Comparison of ENCODE assay signal across 33 cellular contexts in genomic region chr4:174871407-174871806, GRCh38. TPM values are rescaled to one million over a fixed set of nuclear protein-coding genes. Genes with fewer than 3 reads are reported as not detected.
"Had no signal": no experiment of that assay in that cellular context is flagged by ENCODE, and none has a peak within 500 bp of the region (broad histone marks: within the 10 kb centered on the region; RNA-seq: fewer than 3 reads in every experiment).

No MANE protein-coding gene starts in this region.

- H3K9me3 ChIP-seq: colonic mucosa, gastrocnemius medialis, heart left ventricle, prostate gland, right atrium auricular region, suprapubic skin had no signal

- H3K4me1 Mint-ChIP-seq: naive thymus-derived CD8-positive, alpha-beta T cell; nephron progenitor cell; stimulated activated naive CD8-positive, alpha-beta T cell treated with anti-CD3 and anti-CD28 coated beads, Interleukin-15, amount 100 ng/mL, for 72 hours had no signal

- H3K4me3 ChIP-seq: colonic mucosa, gastrocnemius medialis, heart left ventricle, prostate gland, right atrium auricular region, smooth muscle cell, suprapubic skin had no signal

- H3K4me1 ChIP-seq: colonic mucosa, gastrocnemius medialis, heart left ventricle, prostate gland, right atrium auricular region, suprapubic skin had no signal

- H3K27ac ChIP-seq: colonic mucosa, epithelial cell of prostate, gastrocnemius medialis, heart left ventricle, prostate gland, right atrium auricular region, suprapubic skin had no signal

- H3K9me3 Mint-ChIP-seq: dendritic cell treated with granulocyte-macrophage colony-stimulating factor and Interleukin-4, amounts not matched to agents 40 ng/mL and 50 ng/mL, for 4 days; nephron progenitor cell had no signal

- FAIRE-seq: islet of Langerhans, urothelium cell line had no signal

- ATAC-seq: gastrocnemius medialis; heart left ventricle; naive thymus-derived CD8-positive, alpha-beta T cell; sciatic nerve; stimulated activated naive CD8-positive, alpha-beta T cell treated with anti-CD3 and anti-CD28 coated beads, Interleukin-15, amount 100 ng/mL, for 72 hours had no signal

- H3K27me3 ChIP-seq: colonic mucosa, gastrocnemius medialis, heart left ventricle, right atrium auricular region, suprapubic skin had no signal

- DNase-seq: colonic mucosa; effector CD8-positive, alpha-beta T cell; endodermal cell; foreskin fibroblast; gastrocnemius medialis; heart left ventricle; hippocampal formation; kidney glomerular epithelial cell; naive thymus-derived CD8-positive, alpha-beta T cell; nephron progenitor cell; nucleus accumbens; stimulated activated CD4-positive, alpha-beta T cell treated with anti-CD3 and anti-CD28 coated beads, Interleukin-12 subunit alpha, Interleukin-12 subunit beta, amount 100 ng/mL, for 4 hours; stimulated activated CD4-positive, alpha-beta T cell treated with anti-CD3 and anti-CD28 coated beads, Interleukin-1b, Interleukin-23, amount 100 ng/mL, for 48 hours; stimulated activated CD4-positive, alpha-beta T cell treated with anti-CD3 and anti-CD28 coated beads, Interleukin-4, amount 100 ng/mL, for 1 hour; stimulated activated CD8-positive, alpha-beta memory T cell treated with anti-CD3 and anti-CD28 coated beads, Interleukin-4, amount 100 ng/mL, for 48 hours; stimulated activated naive CD4-positive, alpha-beta T cell; stimulated activated naive CD8-positive, alpha-beta T cell treated with anti-CD3 and anti-CD28 coated beads, Interleukin-15, amount 100 ng/mL, for 72 hours had no signal

- H3K27me3 Mint-ChIP-seq: dendritic cell treated with granulocyte-macrophage colony-stimulating factor and Interleukin-4, amounts not matched to agents 40 ng/mL and 50 ng/mL, for 4 days; stimulated activated naive CD8-positive, alpha-beta T cell treated with anti-CD3 and anti-CD28 coated beads, Interleukin-15, amount 100 ng/mL, for 72 hours had no signal

- H3K4me2 ChIP-seq: smooth muscle cell had no signal

- H3K36me3 ChIP-seq: colonic mucosa, gastrocnemius medialis, heart left ventricle, prostate gland, right atrium auricular region, suprapubic skin had no signal

- H3K27ac Mint-ChIP-seq: dendritic cell treated with granulocyte-macrophage colony-stimulating factor and Interleukin-4, amounts not matched to agents 40 ng/mL and 50 ng/mL, for 4 days; endodermal cell; naive thymus-derived CD8-positive, alpha-beta T cell; nephron progenitor cell; stimulated activated naive CD8-positive, alpha-beta T cell treated with anti-CD3 and anti-CD28 coated beads, Interleukin-15, amount 100 ng/mL, for 72 hours had no signal

- H3K4me3 Mint-ChIP-seq: dendritic cell treated with granulocyte-macrophage colony-stimulating factor and Interleukin-4, amounts not matched to agents 40 ng/mL and 50 ng/mL, for 4 days; endodermal cell; naive thymus-derived CD8-positive, alpha-beta T cell; nephron progenitor cell; stimulated activated naive CD8-positive, alpha-beta T cell treated with anti-CD3 and anti-CD28 coated beads, Interleukin-15, amount 100 ng/mL, for 72 hours had no signal

- H3K36me3 Mint-ChIP-seq: naive thymus-derived CD8-positive, alpha-beta T cell had no signal

RNA-seq across cellular contexts. Expression of gene GLRA3, which starts 42.4 kb away (rescaled TPM):
- total RNA-seq: chondrocyte; colonic mucosa; esophagus mucosa; gastrocnemius medialis; glomerular endothelial cell; mesenteric fat pad; myocyte; naive thymus-derived CD8-positive, alpha-beta T cell; osteocyte; right atrium auricular region; sciatic nerve; smooth muscle cell; suprapubic skin had no signal
- polyA plus RNA-seq: heart left ventricle; naive thymus-derived CD8-positive, alpha-beta T cell; smooth muscle cell had no signal

RNA-seq across cellular contexts. Expression of gene ADAM29, which starts 46.8 kb away (rescaled TPM):
- total RNA-seq: chondrocyte; colonic mucosa; endodermal cell; esophagus mucosa; gastrocnemius medialis; glomerular endothelial cell; heart left ventricle; lower leg skin; mesenteric fat pad; myocyte; naive thymus-derived CD8-positive, alpha-beta T cell; osteocyte; right atrium auricular region; sciatic nerve; smooth muscle cell; suprapubic skin had no signal
- polyA plus RNA-seq: heart left ventricle; naive thymus-derived CD8-positive, alpha-beta T cell; smooth muscle cell had no signal
